In genomic region chr15:65303687-65304392, GRCh38 we compare ENCODE assay signal across 8 cellular contexts. TPM values are rescaled to one million over a fixed set of nuclear protein-coding genes. Genes with fewer than 3 reads are reported as not detected.
A peak's percentile ranks its signal among the peaks of the same experiment; 100 is the strongest.
DNase-seq lines count a peak whose midpoint lies in the region; ATAC-seq, FAIRE-seq and TF ChIP-seq lines count a peak whose summit lies in the region.

No MANE protein-coding gene starts in this region.

- H3K9me3 ChIP-seq in SJCRH30 (replicated peaks) (no peaks in the 10 kb centered on the region), ascending aorta (no peaks in the 10 kb centered on the region)

- H3K27me3 ChIP-seq in SJCRH30 (no peaks in the 10 kb centered on the region), ascending aorta (no peaks in the 10 kb centered on the region)

- H3K4me3 ChIP-seq in SJCRH30, result peak overlapping the region; percentile 60
- H3K4me3 ChIP-seq in ascending aorta, result peak overlapping the region; percentile 58 to 73
- peak overlapping the region; percentile 33 for H3K4me3 ChIP-seq in iPS-11a (ENCODE audit: low read depth, low read length)
- peak overlapping the region; percentile 61 for H3K4me3 ChIP-seq in retinal pigment epithelial cell (ENCODE audit: low read length)

- peak; percentile 63 for DNase-seq in SIG-M5 treated with dmso at 0.1 percent for 504 hours (lab: John Stamatoyannopoulos, UW; ENCODE audit: unreplicated experiment)
- no peak for DNase-seq in SIG-M5 (lab: John Stamatoyannopoulos, UW)
- DNase-seq in HTR-8/SVneo (ENCODE audit: insufficient read length, low spot score), result peak; percentile 46
- DNase-seq in SJCRH30, result peak; percentile 63 to 78
- DNase-seq in ascending aorta (ENCODE audit: low spot score in 2 of 2), result peak in 1 of 2 donors; percentile 85
- no peak for DNase-seq in retinal pigment epithelial cell (ENCODE audit: low read depth)

- TF ChIP-seq CTCF in ascending aorta (IDR thresholded peaks at IDR 0.05), result no peak
- TF ChIP-seq CTCF in retinal pigment epithelial cell (conservative IDR thresholded peaks at IDR 0.05; ENCODE audit: low read depth, low read length), result no peak

- no peaks in the 10 kb centered on the region for H3K4me1 ChIP-seq in SJCRH30
- H3K4me1 ChIP-seq in ascending aorta, result peaks cover 0 to 9% of the 10 kb centered on the region in 2 donors

- H3K36me3 ChIP-seq in SJCRH30 (no peaks in the 10 kb centered on the region), ascending aorta (no peaks in the 10 kb centered on the region)

- ATAC-seq in GM18870 (IDR thresholded peaks at IDR 0.05; ENCODE audit: unreplicated experiment), result no peak

- FAIRE-seq in HTR-8/SVneo (lab: Jason Lieb, UNC), result no peak

- intact Hi-C loops in ascending aorta (cut with DNase I), result loop anchor here (1.0 to 5.0 kb wide), 3 partner anchors 9 to 1418 kb away; partner anchors contain the start of gene CLPX

- peak overlapping the region; percentile 99 for H3K27ac ChIP-seq in SJCRH30
- H3K27ac ChIP-seq in ascending aorta, result peak overlapping the region; percentile 81 to 85

RNA-seq across cellular contexts. Expression of gene RNU5B-1, which starts 0.6 kb away (rescaled TPM):
- not detected in 2 replicates for total RNA-seq in SJCRH30 (2014; rRNA removed; shearing (Covaris generic))
- total RNA-seq in ascending aorta, result not detected

RNA-seq across cellular contexts. Expression of gene RNU5A-1, which starts 8.0 kb away (rescaled TPM):
- not detected in 2 replicates for total RNA-seq in SJCRH30 (2014; rRNA removed; shearing (Covaris generic))
- not detected for total RNA-seq in ascending aorta

RNA-seq across cellular contexts. Expression of gene PARP16, which starts 17.2 kb away (rescaled TPM):
- 12.9 TPM in 2 replicates for total RNA-seq in SJCRH30 (2014; rRNA removed; shearing (Covaris generic))
- total RNA-seq in ascending aorta, result 2.9 TPM

Comparison
In these comparisons a context has a peak if more than half of its experiments do, and no peak if none do; other contexts are left out.
1. DNase-seq: peak in SIG-M5 treated with dmso at 0.1 percent for 504 hours (single experiment), HTR-8/SVneo (single experiment) and SJCRH30 (2 of 2); none in SIG-M5 (single experiment) and retinal pigment epithelial cell (single experiment).
2. Peak in every context shown above with its lines, with median percentiles within 50 percentile points of each other: H3K4me3 ChIP-seq.